8 cellular contexts compared by ENCODE assay signal in genomic region chr3:172040078-172040975, GRCh38. TPM values are rescaled to one million over a fixed set of nuclear protein-coding genes. Genes with fewer than 3 reads are reported as not detected.
DNase-seq lines count a peak whose midpoint lies in the region; ATAC-seq, FAIRE-seq and TF ChIP-seq lines count a peak whose summit lies in the region.

No MANE protein-coding gene starts in this region.

- peak overlapping the region; percentile 72 to 95 (median 88) for H3K4me3 Mint-ChIP-seq in CD4-positive, alpha-beta memory T cell
- peak overlapping the region; percentile 96 for H3K4me3 Mint-ChIP-seq in astrocyte (ENCODE audit: unreplicated experiment)

- H4K20me1 ChIP-seq in astrocyte (ENCODE audit: insufficient read depth, low read length) = peaks cover 41% of the 10 kb centered on the region

- CTCF ChIA-PET in CD4-positive, alpha-beta memory T cell (lab: Charles Lee; ENCODE audit: partially characterized antibody) = interaction anchor here (1.1 to 1.9 kb wide), 4 partner anchors 14 to 292 kb away, joined by 4 to 6 read pairs (median 5); no protein-coding TSS in a partner anchor

- H3K27me3 Mint-ChIP-seq in CD4-positive, alpha-beta memory T cell = no peaks in the 10 kb centered on the region
- H3K27me3 Mint-ChIP-seq in astrocyte (ENCODE audit: low read depth, unreplicated experiment) = no peaks in the 10 kb centered on the region

- DNase-seq in CD4-positive, alpha-beta memory T cell = peak; percentile 21 to 47 (median 22)
- DNase-seq in HuH-7 (ENCODE audit: low spot score) = peak; percentile 76
- DNase-seq in SK-N-MC (ENCODE audit: low read depth, low spot score) = no peak
- DNase-seq in astrocyte (ENCODE audit: low read depth) = peak; percentile 70
- DNase-seq in left ventricle myocardium superior = peak; percentile 92
- DNase-seq in posterior vena cava (ENCODE audit: low spot score) = peak; percentile 94

- peaks cover 31% of the 10 kb centered on the region for H3K4me1 ChIP-seq in CD4-positive, alpha-beta memory T cell (ENCODE audit: insufficient read depth, low read length)
- peaks cover 24% of the 10 kb centered on the region for H3K4me1 ChIP-seq in astrocyte (ENCODE audit: insufficient read depth, low read length)

- peak; percentile 24 for ATAC-seq in GM19438 (IDR thresholded peaks at IDR 0.05; ENCODE audit: low read depth, unreplicated experiment)
- ATAC-seq in left ventricle myocardium superior = peak; percentile 89
- ATAC-seq in GM18861 (IDR thresholded peaks at IDR 0.05; ENCODE audit: unreplicated experiment) = no peak

- H3K9me3 Mint-ChIP-seq in CD4-positive, alpha-beta memory T cell = no peaks in the 10 kb centered on the region
- H3K9me3 Mint-ChIP-seq in astrocyte (ENCODE audit: unreplicated experiment) = no peaks in the 10 kb centered on the region

- no peak for TF ChIP-seq CTCF in astrocyte (IDR thresholded peaks at IDR 0.05; ENCODE audit: insufficient read depth, low read depth, low read length)

- H3K9me3 ChIP-seq in CD4-positive, alpha-beta memory T cell (ENCODE audit: control insufficient read depth in 1 of 2, low read length in 2 of 2) = no peaks in the 10 kb centered on the region
- H3K9me3 ChIP-seq in SK-N-MC (ENCODE audit: low read depth, low read length) (no peaks in the 10 kb centered on the region), astrocyte (ENCODE audit: insufficient read depth, low read depth, low read length) (no peaks in the 10 kb centered on the region)

- peaks cover 0 to 6% of the 10 kb centered on the region in 2 donors for H3K36me3 Mint-ChIP-seq in CD4-positive, alpha-beta memory T cell
- H3K36me3 Mint-ChIP-seq in astrocyte (ENCODE audit: low read depth, unreplicated experiment) = peaks cover 7% of the 10 kb centered on the region

- H3K9ac ChIP-seq in SK-N-MC (ENCODE audit: insufficient read length) (peak overlapping the region; percentile 91), astrocyte (ENCODE audit: low read length) (peak overlapping the region; percentile 100)

- no peaks in the 10 kb centered on the region for H3K27me3 ChIP-seq in CD4-positive, alpha-beta memory T cell (ENCODE audit: insufficient read depth, low read length)
- no peaks in the 10 kb centered on the region for H3K27me3 ChIP-seq in astrocyte (ENCODE audit: insufficient read depth, low read length)

- peak overlapping the region in 6 of 7 donors; percentile 61 to 95 (median 86) for H3K27ac Mint-ChIP-seq in CD4-positive, alpha-beta memory T cell
- peak overlapping the region; percentile 93 for H3K27ac Mint-ChIP-seq in astrocyte (ENCODE audit: unreplicated experiment)

- POLR2A ChIA-PET in CD4-positive, alpha-beta memory T cell (lab: Charles Lee; ENCODE audit: partially characterized antibody) = interaction anchor here (2.2 kb wide), 1 partner anchor 62 kb away, joined by 7 read pairs; no protein-coding TSS in a partner anchor

- H3K79me2 ChIP-seq in astrocyte (ENCODE audit: insufficient read depth, low read length) = peaks cover 64% of the 10 kb centered on the region

- H3K4me2 ChIP-seq in astrocyte (ENCODE audit: low read length) = peak overlapping the region; percentile 90

- H3K4me3 ChIP-seq in CD4-positive, alpha-beta memory T cell (ENCODE audit: low read length in 2 of 2) = peak overlapping the region; percentile 61 to 62
- H3K4me3 ChIP-seq in SK-N-MC (peak overlapping the region; percentile 90), astrocyte (ENCODE audit: insufficient read depth, low read depth, low read length) (peak overlapping the region; percentile 92)

- H3K4me1 Mint-ChIP-seq in CD4-positive, alpha-beta memory T cell = peaks cover 23 to 60% (median 38%) of the 10 kb centered on the region in 4 donors
- H3K4me1 Mint-ChIP-seq in astrocyte (ENCODE audit: low read depth, unreplicated experiment) = peaks cover 33% of the 10 kb centered on the region

- intact Hi-C loops in CD4-positive, alpha-beta memory T cell (cut with micrococcal nuclease) = loop anchor here (1.0 kb wide), 1 partner anchor 90 kb away; no protein-coding TSS in a partner anchor
- intact Hi-C loops in left ventricle myocardium superior (cut with micrococcal nuclease) = loop anchor here (10.0 kb wide), 1 partner anchor 54 kb away; no protein-coding TSS in a partner anchor
- intact Hi-C loops in posterior vena cava (cut with DNase I) = loop anchor here in 1 of 2 donors (2.0 to 10.0 kb wide), 2 partner anchors 236 to 276 kb away; no protein-coding TSS in a partner anchor

- no peaks in the 10 kb centered on the region for H3K36me3 ChIP-seq in CD4-positive, alpha-beta memory T cell (ENCODE audit: insufficient read depth, low read length)
- H3K36me3 ChIP-seq in SK-N-MC (ENCODE audit: insufficient read depth, low read length) = no peaks in the 10 kb centered on the region
- H3K36me3 ChIP-seq in astrocyte (ENCODE audit: insufficient read depth, low read length) = peaks cover 3% of the 10 kb centered on the region

- no peak for FAIRE-seq in astrocyte (lab: Jason Lieb, UNC)

- peak overlapping the region; percentile 92 for H3K27ac ChIP-seq in CD4-positive, alpha-beta memory T cell (ENCODE audit: low read depth, low read length)
- H3K27ac ChIP-seq in SK-N-MC (peak overlapping the region; percentile 84), astrocyte (ENCODE audit: low read depth, low read length) (peak overlapping the region; percentile 99)

- no peak overlapping the region for H2AFZ ChIP-seq in astrocyte (ENCODE audit: low read depth, low read length)

RNA-seq across cellular contexts. Expression of gene FNDC3B, which starts 0.9 kb away (rescaled TPM):
- 10 to 100 TPM; 18.0 to 18.2 TPM for total RNA-seq in CD4-positive, alpha-beta memory T cell
- 10 to 100 TPM; 10.9 to 11.6 TPM for polyA plus RNA-seq in CD4-positive, alpha-beta memory T cell
- 327 and 332 TPM in 2 replicates for total RNA-seq in astrocyte
- total RNA-seq in left ventricle myocardium superior = 64.4 TPM
- 100 to 1,000 TPM; 142 to 167 TPM for total RNA-seq in posterior vena cava
